8 cellular contexts compared by ENCODE assay signal in the genomic region with DNA sequence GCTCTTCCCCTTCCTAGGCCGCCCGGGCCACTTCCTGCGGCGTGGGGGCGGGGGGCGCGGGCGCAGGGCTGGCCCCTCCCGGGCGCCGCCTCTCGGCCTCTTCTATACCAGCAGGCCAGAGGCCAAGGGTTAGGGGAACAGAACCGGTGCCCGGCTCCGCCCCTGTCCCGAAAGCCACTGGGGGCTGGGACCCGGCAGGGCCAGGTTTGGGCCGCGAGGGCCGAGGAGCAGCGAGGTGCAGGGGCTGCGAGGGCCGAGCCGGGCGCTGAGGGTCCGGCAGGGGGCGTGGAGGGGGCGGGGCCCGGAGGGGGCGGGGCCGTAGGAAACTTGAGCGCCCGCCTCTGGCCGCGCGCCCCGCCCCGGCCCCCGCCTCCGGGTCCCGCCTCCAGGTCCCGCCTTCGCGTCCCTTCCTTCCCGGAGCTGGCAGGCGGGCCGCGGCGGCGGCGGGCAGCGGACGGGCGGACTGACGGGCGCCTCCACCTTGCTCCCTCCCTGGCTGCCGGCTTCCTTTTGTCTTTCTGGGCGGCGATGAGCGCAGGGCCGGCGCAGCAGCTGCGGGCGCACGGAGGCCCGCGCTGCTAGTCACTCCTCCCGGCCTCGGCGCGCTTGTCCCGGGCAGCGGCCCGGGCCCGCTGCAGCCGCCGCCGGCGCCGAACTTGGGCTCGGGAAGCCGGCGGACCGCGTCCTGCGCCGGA. TPM values are rescaled to one million over a fixed set of nuclear protein-coding genes. Genes with fewer than 3 reads are reported as not detected.
DNase-seq lines count a peak whose midpoint lies in the region; ATAC-seq and TF ChIP-seq lines count a peak whose summit lies in the region.

Gene HPCAL1 (plus strand): TSS at position 426 of the 695 bp plus-strand sequence. CDS start 116,854 bp downstream, outside the sequence.

- peak within 1 kb of the TSS; percentile 83 for H3K27ac Mint-ChIP-seq in activated naive CD4-positive, alpha-beta T cell treated with anti-CD3 and anti-CD28 coated beads for 36 hours

- H3K4me3 Mint-ChIP-seq in activated naive CD4-positive, alpha-beta T cell treated with anti-CD3 and anti-CD28 coated beads for 36 hours: peak within 1 kb of the TSS; percentile 99

- H2AFZ ChIP-seq in Karpas-422 (ENCODE audit: low read length): peak within 1 kb of the TSS; percentile 84; the same call in 1 of the 2 replicates

- no peaks in the 10 kb centered on the region for H3K9me2 ChIP-seq in Karpas-422 (replicated peaks; ENCODE audit: insufficient read depth, low read length)

- H3K27me3 ChIP-seq in Karpas-422 (ENCODE audit: low read length): no peaks in the 10 kb centered on the region
- H3K27me3 ChIP-seq in suprapubic skin: no peaks in the 10 kb centered on the region

- in situ Hi-C loops in SK-MEL-5 (cut with HindIII; ENCODE audit: low pct_unique_long_range_greater_than_20kb, low sequenced_read_pairs): no loop called here

- H3K9me3 ChIP-seq in ES-I3 (ENCODE audit: control insufficient read depth, insufficient read depth, low read length) (no peaks in the 10 kb centered on the region), Karpas-422 (ENCODE audit: low read length) (no peaks in the 10 kb centered on the region), suprapubic skin (no peaks in the 10 kb centered on the region)

- no peaks in the 10 kb centered on the region for H3K27me3 Mint-ChIP-seq in activated naive CD4-positive, alpha-beta T cell treated with anti-CD3 and anti-CD28 coated beads for 36 hours (ENCODE audit: low read depth)

- no peaks in the 10 kb centered on the region for H3K9me3 Mint-ChIP-seq in activated naive CD4-positive, alpha-beta T cell treated with anti-CD3 and anti-CD28 coated beads for 36 hours

- peak; percentile 73 for ATAC-seq in GM21786 (IDR thresholded peaks at IDR 0.05; ENCODE audit: unreplicated experiment)

- peak within 1 kb of the TSS; percentile 73 for H3K4me3 ChIP-seq in Karpas-422 (ENCODE audit: low read length)
- H3K4me3 ChIP-seq in suprapubic skin: peak within 1 kb of the TSS; percentile 80

- intact Hi-C loops in activated naive CD4-positive, alpha-beta T cell treated with anti-CD3 and anti-CD28 coated beads for 36 hours (cut with micrococcal nuclease): loop anchor here (1.0 to 10.0 kb wide), 7 partner anchors 30 to 748 kb away; partner anchors contain the start of genes ADAM17 and RRM2

- H3K27ac ChIP-seq in Karpas-422 (ENCODE audit: low read length) (no peak within 1 kb of the TSS), suprapubic skin (peak within 1 kb of the TSS; percentile 75)

- DNase-seq in Karpas-422 (peak; percentile 92), SK-MEL-5 (ENCODE audit: low read depth, low spot score) (peak; percentile 83), germinal center (ENCODE audit: low spot score) (peak; percentile 93), nucleus accumbens (lab: John Stamatoyannopoulos, UW) (peak in 52 of 56 donors; percentile 41 to 90 (median 80)), suprapubic skin (ENCODE audit: low spot score in 2 of 2) (peak; percentile 89 to 90)
- peak; percentile 84 for DNase-seq in activated naive CD4-positive, alpha-beta T cell treated with anti-CD3 and anti-CD28 coated beads for 36 hours

- TF ChIP-seq POLR2A in suprapubic skin (IDR thresholded peaks at IDR 0.05): peak in 1 of 2 donors; percentile 61

- 0% methylated on average over 7 of the region's 87 CpGs for WGBS in suprapubic skin

- TF ChIP-seq CTCF in suprapubic skin (IDR thresholded peaks at IDR 0.05): peak; percentile 17 to 70

- H3K4me1 ChIP-seq in ES-I3 (ENCODE audit: insufficient read depth, low read length) (peaks cover 10% of the 10 kb centered on the region), Karpas-422 (ENCODE audit: low read length) (peaks cover 23% of the 10 kb centered on the region), suprapubic skin (peaks cover 41% of the 10 kb centered on the region)

- H3K9ac ChIP-seq in ES-I3 (ENCODE audit: low read depth, low read length) (peak within 1 kb of the TSS; percentile 74), Karpas-422 (ENCODE audit: low read length) (peak within 1 kb of the TSS; percentile 66)

- peaks cover 71% of the 10 kb centered on the region for H3K4me1 Mint-ChIP-seq in activated naive CD4-positive, alpha-beta T cell treated with anti-CD3 and anti-CD28 coated beads for 36 hours (ENCODE audit: low read depth)

- no peak for TF ChIP-seq EP300 in suprapubic skin (IDR thresholded peaks at IDR 0.05)

- H3K4me2 ChIP-seq in Karpas-422 (ENCODE audit: low read depth, low read length, poor library complexity, severe bottlenecking): peak within 1 kb of the TSS; percentile 83

- CTCF ChIA-PET in activated naive CD4-positive, alpha-beta T cell treated with anti-CD3 and anti-CD28 coated beads for 36 hours (lab: Charles Lee): interaction anchor here (0.5 to 11.4 kb wide), 7 partner anchors 19 to 374 kb away, joined by 3 to 125 read pairs (median 4); no protein-coding TSS in a partner anchor

- peaks cover 2% of the 10 kb centered on the region for H3K36me3 Mint-ChIP-seq in activated naive CD4-positive, alpha-beta T cell treated with anti-CD3 and anti-CD28 coated beads for 36 hours (ENCODE audit: low read depth)

- H4K20me1 ChIP-seq in Karpas-422 (ENCODE audit: insufficient read depth, low read depth, low read length): 0 out of 2 replicates have a peak, but pooled peaks cover 7% of the 10 kb centered on the region

- no peaks in the 10 kb centered on the region for H3K79me2 ChIP-seq in Karpas-422 (ENCODE audit: low read length)

- H3K36me3 ChIP-seq in ES-I3 (ENCODE audit: insufficient read depth, low read length): no peaks in the 10 kb centered on the region
- H3K36me3 ChIP-seq in Karpas-422 (ENCODE audit: insufficient read depth, low read length): no peaks in the 10 kb centered on the region
- H3K36me3 ChIP-seq in suprapubic skin: no peaks in the 10 kb centered on the region

RNA-seq across cellular contexts. Expression of gene HPCAL1, which starts in this region (rescaled TPM):
- total RNA-seq in Karpas-422 (2014; rRNA removed; shearing (Covaris generic); ENCODE audit: low replicate concordance): 5.0 and 6.6 TPM in 2 replicates
- total RNA-seq in SK-MEL-5 (2014; rRNA removed; shearing (Covaris generic)): 30.5 and 31.7 TPM in 2 replicates
- 83.6 and 93.1 TPM in 2 replicates for polyA plus RNA-seq in SK-MEL-5 (2015; cell fraction: cytosol; rRNA removed)
- polyA plus RNA-seq in SK-MEL-5 (2015; cell fraction: nucleus; rRNA removed): 17.1 and 18.9 TPM in 2 replicates
- 10 to 100 TPM; 71.4 to 73.8 TPM for total RNA-seq in activated naive CD4-positive, alpha-beta T cell treated with anti-CD3 and anti-CD28 coated beads for 36 hours
- total RNA-seq in suprapubic skin: 10 to 100 TPM; 27.7 to 40.7 (median 35.3) TPM
